In the genomic region with DNA sequence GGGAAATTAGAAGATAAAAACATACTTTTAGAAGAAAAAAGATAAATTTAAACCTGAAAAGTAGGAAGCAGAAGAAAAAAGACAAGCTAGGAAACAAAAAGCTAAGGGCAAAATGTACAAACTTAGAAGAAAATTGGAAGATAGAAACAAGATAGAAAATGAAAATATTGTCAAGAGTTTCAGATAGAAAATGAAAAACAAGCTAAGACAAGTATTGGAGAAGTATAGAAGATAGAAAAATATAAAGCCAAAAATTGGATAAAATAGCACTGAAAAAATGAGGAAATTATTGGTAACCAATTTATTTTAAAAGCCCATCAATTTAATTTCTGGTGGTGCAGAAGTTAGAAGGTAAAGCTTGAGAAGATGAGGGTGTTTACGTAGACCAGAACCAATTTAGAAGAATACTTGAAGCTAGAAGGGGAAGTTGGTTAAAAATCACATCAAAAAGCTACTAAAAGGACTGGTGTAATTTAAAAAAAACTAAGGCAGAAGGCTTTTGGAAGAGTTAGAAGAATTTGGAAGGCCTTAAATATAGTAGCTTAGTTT, we compare ENCODE assay signal across 11 cellular contexts. TPM values are rescaled to one million over a fixed set of nuclear protein-coding genes. Genes with fewer than 3 reads are reported as not detected.
DNase-seq lines count a peak whose midpoint lies in the region; ATAC-seq and TF ChIP-seq lines count a peak whose summit lies in the region.
"Had no signal": no experiment of that assay in that cellular context is flagged by ENCODE, and none has a peak within 500 bp of the region (broad histone marks: within the 10 kb centered on the region; RNA-seq: fewer than 3 reads in every experiment).

No MANE protein-coding gene starts in this region.

- H3K9me3 Mint-ChIP-seq in activated naive CD4-positive, alpha-beta T cell treated with anti-CD3 and anti-CD28 coated beads for 36 hours = no peaks in the 10 kb centered on the region
- H3K9me3 Mint-ChIP-seq: central memory CD8-positive, alpha-beta T cell; T-cell had no signal

- peak overlapping the region; percentile 100 for H3K9ac ChIP-seq in HUES64 (ENCODE audit: low read depth, low read length)
- H3K9ac ChIP-seq in muscle layer of colon (ENCODE audit: low read length) = peak overlapping the region; percentile 100

- no peak for DNase-seq in AG04449 (ENCODE audit: low read depth, low spot score)
- no peak for DNase-seq in choroid plexus epithelial cell (ENCODE audit: low read depth)
- no peak for DNase-seq in activated naive CD4-positive, alpha-beta T cell treated with anti-CD3 and anti-CD28 coated beads for 36 hours
- DNase-seq: GF-D8 had no signal

- no peak for TF ChIP-seq CTCF in AG04449 (IDR thresholded peaks at IDR 0.05; ENCODE audit: insufficient read depth, low read length, missing control alignments)
- no peak for TF ChIP-seq CTCF in choroid plexus epithelial cell (conservative IDR thresholded peaks at IDR 0.05; ENCODE audit: low read depth, low read length)

- H3K4me3 Mint-ChIP-seq in activated naive CD4-positive, alpha-beta T cell treated with anti-CD3 and anti-CD28 coated beads for 36 hours = no peak overlapping the region
- H3K4me3 Mint-ChIP-seq: central memory CD8-positive, alpha-beta T cell; T-cell had no signal

- intact Hi-C loops in activated naive CD4-positive, alpha-beta T cell treated with anti-CD3 and anti-CD28 coated beads for 36 hours (cut with micrococcal nuclease) = loop anchor here (5.0 to 10.0 kb wide), 2 partner anchors 635 to 722 kb away; partner anchors contain the start of gene SF1

- H3K4me3 ChIP-seq in AG04449 (ENCODE audit: low read depth, low read length) = peak overlapping the region; percentile 99
- peak overlapping the region; percentile 96 for H3K4me3 ChIP-seq in HUES64 (ENCODE audit: low read length)
- peak overlapping the region; percentile 80 for H3K4me3 ChIP-seq in choroid plexus epithelial cell (ENCODE audit: low read depth, low read length)
- peak overlapping the region; percentile 97 for H3K4me3 ChIP-seq in muscle layer of colon (ENCODE audit: low read depth in 1 of 2, low read length in 2 of 2)

- H3K4me1 ChIP-seq in HUES64 (ENCODE audit: insufficient read depth, low read length) (peaks cover 18% of the 10 kb centered on the region), muscle layer of colon (ENCODE audit: insufficient read depth, low read length) (peaks cover 23% of the 10 kb centered on the region)

- H3K36me3 ChIP-seq in HUES64 (ENCODE audit: insufficient read depth, low read length) (peaks cover 51% of the 10 kb centered on the region), muscle layer of colon (ENCODE audit: insufficient read depth, low read length) (peaks cover 43% of the 10 kb centered on the region)

- H3K9me3 ChIP-seq in HUES64 (ENCODE audit: insufficient read depth, low read depth, low read length) = no peaks in the 10 kb centered on the region
- no peaks in the 10 kb centered on the region for H3K9me3 ChIP-seq in muscle layer of colon (ENCODE audit: low read length)

- H3K4me1 Mint-ChIP-seq in activated naive CD4-positive, alpha-beta T cell treated with anti-CD3 and anti-CD28 coated beads for 36 hours (ENCODE audit: low read depth) = peaks cover 20% of the 10 kb centered on the region

- CTCF ChIA-PET in AG04449 (lab: Yijun Ruan, JAX) = interaction anchor here (0.7 to 3.9 kb wide), 8 partner anchors 9 to 82 kb away, joined by 3 to 19 read pairs (median 4); no protein-coding TSS in a partner anchor
- CTCF ChIA-PET in activated naive CD4-positive, alpha-beta T cell treated with anti-CD3 and anti-CD28 coated beads for 36 hours (lab: Charles Lee) = interaction anchor here (1.3 to 17.7 kb wide), 4 partner anchors 22 to 80 kb away, joined by 3 to 359 read pairs (median 6); partner anchors contain the start of gene NEAT1

- POLR2A ChIA-PET in AG04449 (lab: Yijun Ruan, JAX) = interaction anchor here (0.8 to 17.0 kb wide), 14 partner anchors 8 to 143 kb away, joined by 3 to 1229 read pairs (median 4); partner anchors contain the start of genes NEAT1, SCYL1 and ZNRD2

- peak overlapping the region; percentile 99 for H3K27ac ChIP-seq in HUES64 (ENCODE audit: low read depth, low read length)
- peak overlapping the region; percentile 98 for H3K27ac ChIP-seq in muscle layer of colon (ENCODE audit: low read depth, low read length)

- H3K36me3 Mint-ChIP-seq in activated naive CD4-positive, alpha-beta T cell treated with anti-CD3 and anti-CD28 coated beads for 36 hours (ENCODE audit: low read depth) = no peaks in the 10 kb centered on the region

- H3K27me3 ChIP-seq in HUES64 (ENCODE audit: insufficient read depth, low read length) = no peaks in the 10 kb centered on the region
- no peaks in the 10 kb centered on the region for H3K27me3 ChIP-seq in muscle layer of colon (ENCODE audit: control insufficient read depth in 1 of 2, insufficient read depth in 2 of 2, low read length in 2 of 2)

- no peak for ATAC-seq in GM19397 (IDR thresholded peaks at IDR 0.05; ENCODE audit: unreplicated experiment)
- ATAC-seq in HG02763 (IDR thresholded peaks at IDR 0.05; ENCODE audit: unreplicated experiment) = no peak
- no peak for ATAC-seq in HG02571 (IDR thresholded peaks at IDR 0.05; ENCODE audit: unreplicated experiment)
- ATAC-seq: T-cell had no signal

- 0% methylated on average over 1 of the region's 1 CpG for WGBS in HUES64

- no peaks in the 10 kb centered on the region for H3K27me3 Mint-ChIP-seq in activated naive CD4-positive, alpha-beta T cell treated with anti-CD3 and anti-CD28 coated beads for 36 hours (ENCODE audit: low read depth)
- H3K27me3 Mint-ChIP-seq: central memory CD8-positive, alpha-beta T cell; T-cell had no signal

- H3K27ac Mint-ChIP-seq in activated naive CD4-positive, alpha-beta T cell treated with anti-CD3 and anti-CD28 coated beads for 36 hours = no peak overlapping the region
- H3K27ac Mint-ChIP-seq: T-cell had no signal

RNA-seq across cellular contexts. Expression of gene MALAT1, which starts 0.9 kb away (rescaled TPM):
- 392 TPM for polyA plus RNA-seq in HUES64 (2013, experiment 1 of 2)
- polyA plus RNA-seq in HUES64 (2013, experiment 2 of 2) = 461 TPM
- over 10,000 TPM; 10,460 to 10,508 TPM for total RNA-seq in activated naive CD4-positive, alpha-beta T cell treated with anti-CD3 and anti-CD28 coated beads for 36 hours

RNA-seq across cellular contexts. Expression of gene SCYL1, which starts 25.1 kb away (rescaled TPM):
- polyA plus RNA-seq in HUES64 (2013, experiment 1 of 2) = 39.3 TPM
- polyA plus RNA-seq in HUES64 (2013, experiment 2 of 2) = 42.5 TPM
- total RNA-seq in activated naive CD4-positive, alpha-beta T cell treated with anti-CD3 and anti-CD28 coated beads for 36 hours = 10 to 100 TPM; 57.9 to 58.3 TPM

RNA-seq across cellular contexts. Expression of gene LTBP3, which starts 58.4 kb away (rescaled TPM):
- polyA plus RNA-seq in HUES64 (2013, experiment 1 of 2) = 5.0 TPM
- 7.1 TPM for polyA plus RNA-seq in HUES64 (2013, experiment 2 of 2)
- 10 to 100 TPM; 39.7 to 45.7 TPM for total RNA-seq in activated naive CD4-positive, alpha-beta T cell treated with anti-CD3 and anti-CD28 coated beads for 36 hours
